12 cellular contexts compared by ENCODE assay signal in genomic region chr11:114259124-114259526, GRCh38. TPM values are rescaled to one million over a fixed set of nuclear protein-coding genes. Genes with fewer than 3 reads are reported as not detected.
DNase-seq lines count a peak whose midpoint lies in the region; ATAC-seq and TF ChIP-seq lines count a peak whose summit lies in the region.
"Had no signal": no experiment of that assay in that cellular context is flagged by ENCODE, and none has a peak within 500 bp of the region (broad histone marks: within the 10 kb centered on the region; RNA-seq: fewer than 3 reads in every experiment).

No MANE protein-coding gene starts in this region.

- H3K9me3 ChIP-seq in CD4-positive, alpha-beta memory T cell (ENCODE audit: control insufficient read depth in 1 of 2, low read length in 2 of 2): no peaks in the 10 kb centered on the region

- peaks cover 22% of the 10 kb centered on the region for H3K4me1 Mint-ChIP-seq in CD14-positive monocyte
- H3K4me1 Mint-ChIP-seq in progenitor cell of endocrine pancreas (ENCODE audit: low read depth): peaks cover 39% of the 10 kb centered on the region
- H3K4me1 Mint-ChIP-seq in activated CD4-positive, alpha-beta memory T cell treated with anti-CD3 and anti-CD28 coated beads, Interleukin-2, amount 10 ng/mL, durations not matched to agents 7 days and 5 days: no peaks in the 10 kb centered on the region
- H3K4me1 Mint-ChIP-seq in CD4-positive, alpha-beta memory T cell: peaks cover 0 to 3% (median 0%) of the 10 kb centered on the region in 4 donors

- ATAC-seq in Right ventricle myocardium superior (ENCODE audit: poor library complexity) (peak; percentile 12), GM18909 (IDR thresholded peaks at IDR 0.05; ENCODE audit: poor library complexity, unreplicated experiment) (no peak), HG02571 (IDR thresholded peaks at IDR 0.05; ENCODE audit: unreplicated experiment) (no peak)
- ATAC-seq: GM12878 had no signal

- H3K4me3 Mint-ChIP-seq in CD14-positive monocyte (peak overlapping the region in 1 of 2 donors; percentile 75), progenitor cell of endocrine pancreas (ENCODE audit: low read depth) (peak overlapping the region; percentile 4)
- no peak overlapping the region for H3K4me3 Mint-ChIP-seq in activated CD4-positive, alpha-beta memory T cell treated with anti-CD3 and anti-CD28 coated beads, Interleukin-2, amount 10 ng/mL, durations not matched to agents 7 days and 5 days
- H3K4me3 Mint-ChIP-seq in CD4-positive, alpha-beta memory T cell: no peak overlapping the region

- H3K36me3 Mint-ChIP-seq in CD14-positive monocyte (no peaks in the 10 kb centered on the region), progenitor cell of endocrine pancreas (ENCODE audit: insufficient read depth) (no peaks in the 10 kb centered on the region)
- H3K36me3 Mint-ChIP-seq in activated CD4-positive, alpha-beta memory T cell treated with anti-CD3 and anti-CD28 coated beads, Interleukin-2, amount 10 ng/mL, durations not matched to agents 7 days and 5 days (ENCODE audit: low read depth): no peaks in the 10 kb centered on the region
- no peaks in the 10 kb centered on the region for H3K36me3 Mint-ChIP-seq in CD4-positive, alpha-beta memory T cell

- H3K27me3 ChIP-seq in CD4-positive, alpha-beta memory T cell (ENCODE audit: insufficient read depth, low read length): no peaks in the 10 kb centered on the region

- CTCF ChIA-PET in activated CD4-positive, alpha-beta memory T cell treated with anti-CD3 and anti-CD28 coated beads, Interleukin-2, amount 10 ng/mL, durations not matched to agents 7 days and 5 days (lab: Charles Lee): interaction anchor here (1.5 to 12.3 kb wide), 10 partner anchors 10 to 362 kb away, joined by 3 to 217 read pairs (median 25); partner anchors contain the start of gene ZBTB16
- CTCF ChIA-PET in CD4-positive, alpha-beta memory T cell (lab: Charles Lee; ENCODE audit: partially characterized antibody): interaction anchor here (0.8 to 12.1 kb wide), 14 partner anchors 10 to 361 kb away, joined by 3 to 320 read pairs (median 24); partner anchors contain the start of gene ZBTB16

- DNase-seq in CD14-positive monocyte (ENCODE audit: low spot score) (peak; percentile 62), NCI-H69 (lab: John Stamatoyannopoulos, UW) (peak; percentile 98), Right ventricle myocardium superior (peak; percentile 71), progenitor cell of endocrine pancreas (ENCODE audit: low spot score, unreplicated experiment) (no peak)
- no peak for DNase-seq in activated CD4-positive, alpha-beta memory T cell treated with anti-CD3 and anti-CD28 coated beads, Interleukin-2, amount 10 ng/mL, durations not matched to agents 7 days and 5 days
- no peak for DNase-seq in CD4-positive, alpha-beta memory T cell
- DNase-seq: activated gamma-delta T cell, WERI-Rb-1 had no signal

- TF ChIP-seq CTCF in CD14-positive monocyte (IDR thresholded peaks at IDR 0.05): no peak
- no peak for TF ChIP-seq CTCF in progenitor cell of endocrine pancreas (IDR thresholded peaks at IDR 0.05; ENCODE audit: unreplicated experiment)

- H3K27me3 Mint-ChIP-seq in CD14-positive monocyte (ENCODE audit: low read depth in 3 of 3) (peaks cover 0 to 4% (median 2%) of the 10 kb centered on the region in 3 donors), progenitor cell of endocrine pancreas (no peaks in the 10 kb centered on the region)
- no peaks in the 10 kb centered on the region for H3K27me3 Mint-ChIP-seq in activated CD4-positive, alpha-beta memory T cell treated with anti-CD3 and anti-CD28 coated beads, Interleukin-2, amount 10 ng/mL, durations not matched to agents 7 days and 5 days
- no peaks in the 10 kb centered on the region for H3K27me3 Mint-ChIP-seq in CD4-positive, alpha-beta memory T cell

- H3K4me1 ChIP-seq in CD4-positive, alpha-beta memory T cell (ENCODE audit: insufficient read depth, low read length): no peaks in the 10 kb centered on the region

- H3K9me3 Mint-ChIP-seq in CD14-positive monocyte (no peaks in the 10 kb centered on the region), progenitor cell of endocrine pancreas (ENCODE audit: low read depth) (no peaks in the 10 kb centered on the region)
- H3K9me3 Mint-ChIP-seq in activated CD4-positive, alpha-beta memory T cell treated with anti-CD3 and anti-CD28 coated beads, Interleukin-2, amount 10 ng/mL, durations not matched to agents 7 days and 5 days: no peaks in the 10 kb centered on the region
- peaks cover 0 to 1% (median 0%) of the 10 kb centered on the region in 8 donors for H3K9me3 Mint-ChIP-seq in CD4-positive, alpha-beta memory T cell

- H3K27ac Mint-ChIP-seq in CD14-positive monocyte (peak overlapping the region in 5 of 7 donors; percentile 54 to 87 (median 71)), progenitor cell of endocrine pancreas (peak overlapping the region; percentile 63)
- H3K27ac Mint-ChIP-seq in activated CD4-positive, alpha-beta memory T cell treated with anti-CD3 and anti-CD28 coated beads, Interleukin-2, amount 10 ng/mL, durations not matched to agents 7 days and 5 days: no peak overlapping the region
- peak overlapping the region in 3 of 7 donors; percentile 44 to 63 (median 46) for H3K27ac Mint-ChIP-seq in CD4-positive, alpha-beta memory T cell

- intact Hi-C loops in CD14-positive monocyte (cut with micrococcal nuclease): no loop called here
- intact Hi-C loops in Right ventricle myocardium superior (cut with DNase I): loop anchor here (5.0 kb wide), 1 partner anchor 77 kb away; no protein-coding TSS in a partner anchor
- intact Hi-C loops in CD4-positive, alpha-beta memory T cell (cut with micrococcal nuclease): no loop called here

- no peak overlapping the region for H3K27ac ChIP-seq in CD4-positive, alpha-beta memory T cell (ENCODE audit: low read depth, low read length)
- H3K27ac ChIP-seq: KMS-11, WERI-Rb-1 had no signal

- H3K4me3 ChIP-seq in CD4-positive, alpha-beta memory T cell (ENCODE audit: low read length in 2 of 2): no peak overlapping the region
- H3K4me3 ChIP-seq: GM12878 had no signal

- POLR2A ChIA-PET in activated CD4-positive, alpha-beta memory T cell treated with anti-CD3 and anti-CD28 coated beads, Interleukin-2, amount 10 ng/mL, durations not matched to agents 7 days and 5 days (lab: Charles Lee): no interaction called here
- POLR2A ChIA-PET in CD4-positive, alpha-beta memory T cell (lab: Charles Lee; ENCODE audit: partially characterized antibody): interaction anchor here (1.0 kb wide), 1 partner anchor 99 kb away, joined by 4 read pairs; no protein-coding TSS in a partner anchor

- no peaks in the 10 kb centered on the region for H3K36me3 ChIP-seq in CD4-positive, alpha-beta memory T cell (ENCODE audit: insufficient read depth, low read length)
- H3K36me3 ChIP-seq: WERI-Rb-1 had no signal

RNA-seq across cellular contexts. Expression of gene NNMT, which starts 37.1 kb away (rescaled TPM):
- not detected for polyA plus RNA-seq in CD14-positive monocyte
- total RNA-seq in Right ventricle myocardium superior (29.8 TPM), progenitor cell of endocrine pancreas (2.4 and 2.8 TPM in 2 replicates)
- total RNA-seq in activated CD4-positive, alpha-beta memory T cell treated with anti-CD3 and anti-CD28 coated beads, Interleukin-2, amount 10 ng/mL, durations not matched to agents 7 days and 5 days: not detected
- total RNA-seq in CD4-positive, alpha-beta memory T cell: not detected
- not detected for polyA plus RNA-seq in CD4-positive, alpha-beta memory T cell
- total RNA-seq: GM12878 had no signal

Comparison
In these comparisons a context has a peak if more than half of its experiments do, and no peak if none do; other contexts are left out.
1. DNase-seq: peak in CD14-positive monocyte (single experiment), NCI-H69 (single experiment) and Right ventricle myocardium superior (single experiment); none in progenitor cell of endocrine pancreas (single experiment), activated CD4-positive, alpha-beta memory T cell treated with anti-CD3 and anti-CD28 coated beads, Interleukin-2, amount 10 ng/mL, durations not matched to agents 7 days and 5 days (single experiment) and CD4-positive, alpha-beta memory T cell (0 of 5).